Comparison of ENCODE assay signal across 8 cellular contexts in genomic region chr2:64141711-64142405, GRCh38. TPM values are rescaled to one million over a fixed set of nuclear protein-coding genes. Genes with fewer than 3 reads are reported as not detected.
DNase-seq lines count a peak whose midpoint lies in the region; ATAC-seq, FAIRE-seq and TF ChIP-seq lines count a peak whose summit lies in the region.

No MANE protein-coding gene starts in this region.

- H2BK5ac ChIP-seq in H9 (ENCODE audit: insufficient read length, low read length), result no peak overlapping the region

- H3K9me3 ChIP-seq in H9 (ENCODE audit: control insufficient read depth, low read depth, low read length), result no peaks in the 10 kb centered on the region

- peak overlapping the region; percentile 67 for H3K4me2 ChIP-seq in H9 (ENCODE audit: insufficient read depth, insufficient read length, low read length)

- no peak overlapping the region for H3K23ac ChIP-seq in H9 (ENCODE audit: insufficient read length, low read depth, low read length)

- WGBS in H9 (ENCODE audit: extremely low coverage, insufficient read length, low lambda C conversion rate), result no CpG with 5 or more reads among the region's 2 CpGs

- no peak overlapping the region for H3K27ac ChIP-seq in H9 (ENCODE audit: insufficient read length, low read depth, low read length)

- no peak overlapping the region for H2BK120ac ChIP-seq in H9 (ENCODE audit: low read depth, low read length, poor library complexity, severe bottlenecking)

- H3K9ac ChIP-seq in H9 (ENCODE audit: extremely low read depth, insufficient read length, low read length), result no peak overlapping the region

- no peak overlapping the region for H2AFZ ChIP-seq in H9 (ENCODE audit: low read length)

- H3K4me3 ChIP-seq in iPS-11a (ENCODE audit: low read depth, low read length), result peak overlapping the region; percentile 27

- peaks cover 2% of the 10 kb centered on the region for H3K23me2 ChIP-seq in H9 (ENCODE audit: insufficient read length, low read depth, low read length, poor library complexity, severe bottlenecking)

- H3K27me3 Mint-ChIP-seq in H9 (ENCODE audit: low read depth) (no peaks in the 10 kb centered on the region), activated B cell treated with CpG ODN at 0.5 μM for 24 hours (no peaks in the 10 kb centered on the region)
- H3K27me3 Mint-ChIP-seq in stimulated activated naive B cell treated with anti-CD40 and anti-IgM and Interleukin-4, amounts not matched to agents 10 μg/mL and 1 μg/mL and 100 μg/mL, for 72 hours, result no peaks in the 10 kb centered on the region

- no peak overlapping the region for H3K14ac ChIP-seq in H9 (ENCODE audit: insufficient read depth, low read length)

- H3K4ac ChIP-seq in H9 (ENCODE audit: low read depth, low read length), result no peak overlapping the region

- H4K91ac ChIP-seq in H9 (ENCODE audit: insufficient read length, low read depth, low read length), result no peak overlapping the region

- no peaks in the 10 kb centered on the region; a peak in 2 of 5 replicates for H3K9me3 Mint-ChIP-seq in H9
- no peaks in the 10 kb centered on the region for H3K9me3 Mint-ChIP-seq in activated B cell treated with CpG ODN at 0.5 μM for 24 hours
- H3K9me3 Mint-ChIP-seq in stimulated activated naive B cell treated with anti-CD40 and anti-IgM and Interleukin-4, amounts not matched to agents 10 μg/mL and 1 μg/mL and 100 μg/mL, for 72 hours, result no peaks in the 10 kb centered on the region

- peaks cover 30% of the 10 kb centered on the region; the same call in 1 of the 2 replicates for H3K79me2 ChIP-seq in H9 (ENCODE audit: insufficient read depth, low read length)

- CTCF ChIA-PET in activated B cell treated with CpG ODN at 0.5 μM for 24 hours (lab: Charles Lee) (interaction anchor here (0.7 to 1.3 kb wide), 4 partner anchors 92 to 188 kb away, joined by 3 to 8 read pairs (median 3); no protein-coding TSS in a partner anchor), GM10248 (lab: Yijun Ruan, JAX) (interaction anchor here (0.9 to 2.2 kb wide), 6 partner anchors 9 to 346 kb away, joined by 3 to 6 read pairs (median 4); no protein-coding TSS in a partner anchor)

- H3K36me3 Mint-ChIP-seq in H9 (ENCODE audit: insufficient read depth in 1 of 3, low read depth in 3 of 3) (peaks cover 10 to 21% (median 14%) of the 10 kb centered on the region in 3 experiments), activated B cell treated with CpG ODN at 0.5 μM for 24 hours (ENCODE audit: low read depth) (peaks cover 40% of the 10 kb centered on the region)
- H3K36me3 Mint-ChIP-seq in stimulated activated naive B cell treated with anti-CD40 and anti-IgM and Interleukin-4, amounts not matched to agents 10 μg/mL and 1 μg/mL and 100 μg/mL, for 72 hours, result peaks cover 14% of the 10 kb centered on the region in 2 donors

- no peak overlapping the region for H2BK12ac ChIP-seq in H9 (ENCODE audit: insufficient read length, low read depth, low read length)

- no peak overlapping the region for H3K18ac ChIP-seq in H9 (ENCODE audit: insufficient read length, low read depth, low read length)

- H4K20me1 ChIP-seq in H9 (ENCODE audit: control insufficient read depth, insufficient read depth, insufficient read length), result no peaks in the 10 kb centered on the region

- no peak for FAIRE-seq in RCC 7860 (lab: Jason Lieb, UNC)

- intact Hi-C loops in activated B cell treated with CpG ODN at 0.5 μM for 24 hours (cut with micrococcal nuclease), result loop anchor here (5.0 kb wide), 1 partner anchor 85 kb away; no protein-coding TSS in a partner anchor

- H3K56ac ChIP-seq in H9 (ENCODE audit: insufficient read length, low read depth, low read length), result no peak overlapping the region

- H3K4me1 Mint-ChIP-seq in H9, result peaks cover 45 to 46% of the 10 kb centered on the region in 2 experiments
- H3K4me1 Mint-ChIP-seq in activated B cell treated with CpG ODN at 0.5 μM for 24 hours, result peaks cover 62% of the 10 kb centered on the region
- H3K4me1 Mint-ChIP-seq in stimulated activated naive B cell treated with anti-CD40 and anti-IgM and Interleukin-4, amounts not matched to agents 10 μg/mL and 1 μg/mL and 100 μg/mL, for 72 hours, result peaks cover 29 to 50% of the 10 kb centered on the region in 2 donors

- no peak for ATAC-seq in activated B cell treated with CpG ODN at 0.5 μM for 24 hours (ENCODE audit: low read depth)
- no peak for ATAC-seq in stimulated activated naive B cell treated with anti-CD40 and anti-IgM and Interleukin-4, amounts not matched to agents 10 μg/mL and 1 μg/mL and 100 μg/mL, for 72 hours (replicated peaks)

- H4K8ac ChIP-seq in H9 (replicated peaks; ENCODE audit: insufficient read length, low read depth, low read length), result no peak overlapping the region

- H3T11ph ChIP-seq in H9 (ENCODE audit: low read length), result no peak overlapping the region

- POLR2A ChIA-PET in activated B cell treated with CpG ODN at 0.5 μM for 24 hours (lab: Charles Lee), result interaction anchor here (0.7 to 3.6 kb wide), 9 partner anchors 9 to 185 kb away, joined by 3 to 46 read pairs (median 6); no protein-coding TSS in a partner anchor
- POLR2A ChIA-PET in GM10248 (lab: Yijun Ruan, JAX), result interaction anchor here (0.5 to 0.6 kb wide), 3 partner anchors 186 to 609 kb away, joined by 3 to 9 read pairs (median 4); no protein-coding TSS in a partner anchor

- H2BK15ac ChIP-seq in H9 (ENCODE audit: low read depth, low read length), result no peak overlapping the region

- peak overlapping the region; percentile 84 to 97 for H3K4me3 Mint-ChIP-seq in H9
- H3K4me3 Mint-ChIP-seq in activated B cell treated with CpG ODN at 0.5 μM for 24 hours, result peak overlapping the region; percentile 96
- H3K4me3 Mint-ChIP-seq in stimulated activated naive B cell treated with anti-CD40 and anti-IgM and Interleukin-4, amounts not matched to agents 10 μg/mL and 1 μg/mL and 100 μg/mL, for 72 hours, result peak overlapping the region; percentile 66 to 89

- H3K27ac Mint-ChIP-seq in H9 (peak overlapping the region in 1 of 3 experiments; percentile 45; a peak in 3 of 7 replicates), activated B cell treated with CpG ODN at 0.5 μM for 24 hours (peak overlapping the region; percentile 67)
- H3K27ac Mint-ChIP-seq in stimulated activated naive B cell treated with anti-CD40 and anti-IgM and Interleukin-4, amounts not matched to agents 10 μg/mL and 1 μg/mL and 100 μg/mL, for 72 hours, result peak overlapping the region; percentile 16

- no peaks in the 10 kb centered on the region for H3K27me3 ChIP-seq in H9 (ENCODE audit: insufficient read depth, low read length)

- no peak for TF ChIP-seq CTCF in H9 (conservative IDR thresholded peaks at IDR 0.05)
- TF ChIP-seq CTCF in activated B cell treated with CpG ODN at 0.5 μM for 24 hours (IDR thresholded peaks at IDR 0.05), result no peak
- no peak for TF ChIP-seq CTCF in GM10248 (IDR thresholded peaks at IDR 0.05; ENCODE audit: control extremely low read depth, extremely low read depth, low read depth, missing control alignments)

- H2BK20ac ChIP-seq in H9 (ENCODE audit: low read depth, low read length, poor library complexity, severe bottlenecking), result no peak overlapping the region

- no peak overlapping the region for H4K5ac ChIP-seq in H9 (ENCODE audit: insufficient read length, low read depth, low read length)

- H3K79me1 ChIP-seq in H9 (ENCODE audit: insufficient read depth, low read depth, low read length, poor library complexity, severe bottlenecking), result peaks cover 8% of the 10 kb centered on the region

- no peak overlapping the region for H2AK5ac ChIP-seq in H9 (ENCODE audit: insufficient read length, low read length)

- peaks cover 3% of the 10 kb centered on the region; the same call in 1 of the 2 replicates for H3K4me1 ChIP-seq in H9 (ENCODE audit: insufficient read depth, low read length)

- DNase-seq in H9 (no peak), activated B cell treated with CpG ODN at 0.5 μM for 24 hours (no peak), RCC 7860 (ENCODE audit: low spot score) (no peak), HCEC 1CT (no peak), GM10248 (ENCODE audit: extremely low spot score) (no peak), NOMO-1 treated with DMSO at 0.1 percent for 48 hours (lab: John Stamatoyannopoulos, UW; ENCODE audit: unreplicated experiment) (no peak)
- DNase-seq in stimulated activated naive B cell treated with anti-CD40 and anti-IgM and Interleukin-4, amounts not matched to agents 10 μg/mL and 1 μg/mL and 100 μg/mL, for 72 hours, result no peak

RNA-seq across cellular contexts. Expression of gene PELI1, which starts 2.4 kb away (rescaled TPM):
- total RNA-seq in H9 (2021) (61.0 and 65.1 TPM in 2 replicates), activated B cell treated with CpG ODN at 0.5 μM for 24 hours (81.4 and 93.1 TPM in 2 replicates)
